8 cellular contexts compared by ENCODE assay signal in the genomic region with DNA sequence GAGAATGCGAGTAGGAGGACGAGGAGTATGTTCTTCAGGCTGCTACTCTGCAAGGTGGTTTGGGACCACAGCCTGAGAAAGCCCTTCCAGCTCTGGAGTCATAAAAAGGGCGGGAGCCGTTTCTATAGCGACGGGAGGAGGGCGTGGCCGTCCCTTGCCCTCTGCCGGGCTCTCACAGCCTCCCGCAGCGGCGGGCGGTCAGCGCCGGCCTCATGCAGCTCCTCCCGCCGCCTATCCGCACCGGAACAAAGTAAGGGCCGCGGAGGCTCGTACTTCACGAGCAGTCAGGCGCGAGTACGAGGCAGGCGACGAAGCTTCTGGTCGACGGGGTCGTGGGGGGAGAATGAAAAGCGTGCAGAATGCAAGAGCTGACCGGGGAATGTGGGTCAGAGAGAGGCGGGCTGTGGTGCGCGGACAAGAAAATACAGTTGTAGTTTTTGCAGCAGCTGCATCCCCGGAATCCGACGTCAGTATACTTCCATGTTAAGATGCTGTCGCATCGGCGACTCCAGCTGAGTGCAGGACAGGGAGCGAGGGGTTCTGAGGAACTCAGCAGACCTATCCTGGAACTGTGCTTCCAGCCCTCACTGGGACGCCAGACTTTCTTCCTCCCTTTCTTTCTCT. TPM values are rescaled to one million over a fixed set of nuclear protein-coding genes. Genes with fewer than 3 reads are reported as not detected.
A peak's percentile ranks its signal among the peaks of the same experiment; 100 is the strongest.
DNase-seq lines count a peak whose midpoint lies in the region; ATAC-seq and TF ChIP-seq lines count a peak whose summit lies in the region.

Gene DYRK4 (plus strand): TSS at position 175 of the 624 bp plus-strand sequence. CDS start 38 bp downstream, at position 213.

- peaks cover 35% of the 10 kb centered on the region for H3K4me1 ChIP-seq in BLaER1
- H3K4me1 ChIP-seq in HUES6 (ENCODE audit: control insufficient read depth, insufficient read depth, low read length): peaks cover 8% of the 10 kb centered on the region; the same call in 1 of the 2 replicates

- no peak within 1 kb of the TSS for H3K4me3 Mint-ChIP-seq in activated T-helper 1 cell treated with anti-CD3 and anti-CD28 coated beads, Interleukin-12 subunit alpha, Interleukin-12 subunit beta, Interleukin-2, Interleukin-4 antibody, amounts not matched to agents 30 ng/mL and 10 ng/mL and 1 ng/mL, durations not matched to agents 14 hours and 24 hours and 36 hours
- H3K4me3 Mint-ChIP-seq in glutamatergic neuron (ENCODE audit: unreplicated experiment): peak within 1 kb of the TSS; percentile 91

- TF ChIP-seq RAD21 in neural cell (conservative IDR thresholded peaks at IDR 0.05): no peak

- peaks cover 26% of the 10 kb centered on the region for H3K4me1 Mint-ChIP-seq in activated T-helper 1 cell treated with anti-CD3 and anti-CD28 coated beads, Interleukin-12 subunit alpha, Interleukin-12 subunit beta, Interleukin-2, Interleukin-4 antibody, amounts not matched to agents 30 ng/mL and 10 ng/mL and 1 ng/mL, durations not matched to agents 14 hours and 24 hours and 36 hours (ENCODE audit: low read depth)
- H3K4me1 Mint-ChIP-seq in glutamatergic neuron (ENCODE audit: low read depth, unreplicated experiment): peaks cover 4% of the 10 kb centered on the region

- H4K20me1 ChIP-seq in BLaER1: no peaks in the 10 kb centered on the region
- H4K20me1 ChIP-seq in neural cell (ENCODE audit: insufficient read depth): no peaks in the 10 kb centered on the region

- H3K9me2 ChIP-seq in neural cell (ENCODE audit: insufficient read depth, low read length): no peaks in the 10 kb centered on the region

- no peaks in the 10 kb centered on the region for H3K79me2 ChIP-seq in neural cell (replicated peaks; ENCODE audit: insufficient read depth, low read length)

- H3K27ac Mint-ChIP-seq in activated T-helper 1 cell treated with anti-CD3 and anti-CD28 coated beads, Interleukin-12 subunit alpha, Interleukin-12 subunit beta, Interleukin-2, Interleukin-4 antibody, amounts not matched to agents 30 ng/mL and 10 ng/mL and 1 ng/mL, durations not matched to agents 14 hours and 24 hours and 36 hours: no peak within 1 kb of the TSS
- H3K27ac Mint-ChIP-seq in glutamatergic neuron (ENCODE audit: unreplicated experiment): peak within 1 kb of the TSS; percentile 76

- H2AFZ ChIP-seq in neural cell (ENCODE audit: low read depth, low read length): peak within 1 kb of the TSS; percentile 23

- no peak for TF ChIP-seq EP300 in neural cell (conservative IDR thresholded peaks at IDR 0.05; ENCODE audit: poor library complexity, severe bottlenecking)

- H3F3A ChIP-seq in neural cell (ENCODE audit: insufficient read depth, low read length, poor library complexity, severe bottlenecking): no peaks in the 10 kb centered on the region

- no peaks in the 10 kb centered on the region for H3K9me3 Mint-ChIP-seq in activated T-helper 1 cell treated with anti-CD3 and anti-CD28 coated beads, Interleukin-12 subunit alpha, Interleukin-12 subunit beta, Interleukin-2, Interleukin-4 antibody, amounts not matched to agents 30 ng/mL and 10 ng/mL and 1 ng/mL, durations not matched to agents 14 hours and 24 hours and 36 hours
- no peaks in the 10 kb centered on the region for H3K9me3 Mint-ChIP-seq in glutamatergic neuron (ENCODE audit: unreplicated experiment)

- no peak within 1 kb of the TSS for H3K4me3 ChIP-seq in BLaER1
- H3K4me3 ChIP-seq in HUES6 (ENCODE audit: low read depth, low read length): peak within 1 kb of the TSS; percentile 54
- peak within 1 kb of the TSS; percentile 61 for H3K4me3 ChIP-seq in neural cell (ENCODE audit: low read length)

- H3K4me2 ChIP-seq in BLaER1 (peak within 1 kb of the TSS; percentile 34), neural cell (ENCODE audit: low read length) (no peak within 1 kb of the TSS)

- TF ChIP-seq CTCF in glutamatergic neuron (IDR thresholded peaks at IDR 0.05; ENCODE audit: partially characterized antibody, unreplicated experiment) (no peak), neural cell (IDR thresholded peaks at IDR 0.05; ENCODE audit: poor library complexity, severe bottlenecking) (no peak)

- no peak for DNase-seq in activated T-helper 1 cell treated with anti-CD3 and anti-CD28 coated beads, Interleukin-12 subunit alpha, Interleukin-12 subunit beta, Interleukin-2, Interleukin-4 antibody, amounts not matched to agents 30 ng/mL and 10 ng/mL and 1 ng/mL, durations not matched to agents 14 hours and 24 hours and 36 hours (ENCODE audit: low spot score)
- DNase-seq in glutamatergic neuron (peak; percentile 85), NCI-H446 (lab: John Stamatoyannopoulos, UW) (no peak)

- no peaks in the 10 kb centered on the region for H3K9me3 ChIP-seq in BLaER1
- no peaks in the 10 kb centered on the region for H3K9me3 ChIP-seq in HUES6 (ENCODE audit: control insufficient read depth, insufficient read depth, low read depth, low read length)
- H3K9me3 ChIP-seq in neural cell (ENCODE audit: low read length): no peaks in the 10 kb centered on the region

- peaks cover 43% of the 10 kb centered on the region for H3K36me3 ChIP-seq in BLaER1
- peaks cover 20% of the 10 kb centered on the region for H3K36me3 ChIP-seq in HUES6 (ENCODE audit: control insufficient read depth, insufficient read depth, low read length)
- H3K36me3 ChIP-seq in neural cell (ENCODE audit: insufficient read depth, low read length): no peaks in the 10 kb centered on the region

- H3K27me3 Mint-ChIP-seq in activated T-helper 1 cell treated with anti-CD3 and anti-CD28 coated beads, Interleukin-12 subunit alpha, Interleukin-12 subunit beta, Interleukin-2, Interleukin-4 antibody, amounts not matched to agents 30 ng/mL and 10 ng/mL and 1 ng/mL, durations not matched to agents 14 hours and 24 hours and 36 hours (ENCODE audit: insufficient read depth): no peaks in the 10 kb centered on the region
- H3K27me3 Mint-ChIP-seq in glutamatergic neuron (ENCODE audit: unreplicated experiment): no peaks in the 10 kb centered on the region

- H3K9ac ChIP-seq in BLaER1 (no peak within 1 kb of the TSS), HUES6 (ENCODE audit: low read length) (peak within 1 kb of the TSS; percentile 47), neural cell (ENCODE audit: low read length) (no peak within 1 kb of the TSS)

- ATAC-seq in HG03280 (IDR thresholded peaks at IDR 0.05; ENCODE audit: unreplicated experiment) (no peak), HG03378 (IDR thresholded peaks at IDR 0.05; ENCODE audit: unreplicated experiment) (no peak)

- H3K27me3 ChIP-seq in BLaER1 (no peaks in the 10 kb centered on the region), HUES6 (ENCODE audit: control insufficient read depth, insufficient read depth, low read length) (peaks cover 18% of the 10 kb centered on the region), neural cell (ENCODE audit: insufficient read depth, low read depth, low read length) (no peaks in the 10 kb centered on the region)

- peaks cover 21% of the 10 kb centered on the region for H3K36me3 Mint-ChIP-seq in activated T-helper 1 cell treated with anti-CD3 and anti-CD28 coated beads, Interleukin-12 subunit alpha, Interleukin-12 subunit beta, Interleukin-2, Interleukin-4 antibody, amounts not matched to agents 30 ng/mL and 10 ng/mL and 1 ng/mL, durations not matched to agents 14 hours and 24 hours and 36 hours (ENCODE audit: low read depth)
- H3K36me3 Mint-ChIP-seq in glutamatergic neuron (ENCODE audit: unreplicated experiment): no peaks in the 10 kb centered on the region

- intact Hi-C loops in activated T-helper 1 cell treated with anti-CD3 and anti-CD28 coated beads, Interleukin-12 subunit alpha, Interleukin-12 subunit beta, Interleukin-2, Interleukin-4 antibody, amounts not matched to agents 30 ng/mL and 10 ng/mL and 1 ng/mL, durations not matched to agents 14 hours and 24 hours and 36 hours (cut with micrococcal nuclease): no loop called here

- H3K27ac ChIP-seq in BLaER1 (no peak within 1 kb of the TSS), HUES6 (ENCODE audit: low read depth, low read length) (no peak within 1 kb of the TSS), neural cell (ENCODE audit: low read length) (no peak within 1 kb of the TSS)

TF ChIP-seq in neural cell, 6 proteins besides CTCF, POLR2A, EP300 and RAD21:
- TF ChIP-seq MXI1 (conservative IDR thresholded peaks at IDR 0.05; ENCODE audit: poor library complexity, severe bottlenecking): no peak
- no peak for TF ChIP-seq SMC3 (conservative IDR thresholded peaks at IDR 0.05; ENCODE audit: poor library complexity)
- peak; percentile 25 for TF ChIP-seq TAF1 (IDR thresholded peaks at IDR 0.05; ENCODE audit: low read depth)

RNA-seq across cellular contexts. Expression of gene DYRK4, which starts in this region (rescaled TPM):
- total RNA-seq in activated T-helper 1 cell treated with anti-CD3 and anti-CD28 coated beads, Interleukin-12 subunit alpha, Interleukin-12 subunit beta, Interleukin-2, Interleukin-4 antibody, amounts not matched to agents 30 ng/mL and 10 ng/mL and 1 ng/mL, durations not matched to agents 14 hours and 24 hours and 36 hours: 25.7 and 29.8 TPM in 2 replicates
- total RNA-seq in glutamatergic neuron (ENCODE audit: unreplicated experiment): 6.7 TPM
- 13.2 and 22.0 TPM in 2 replicates for polyA plus RNA-seq in neural cell
- 2.8 and 5.4 TPM in 2 replicates for polyA minus RNA-seq in neural cell
